25 cellular contexts compared by ENCODE assay signal in genomic region chr6:125123468-125124249, GRCh38. TPM values are rescaled to one million over a fixed set of nuclear protein-coding genes. Genes with fewer than 3 reads are reported as not detected.
DNase-seq lines count a peak whose midpoint lies in the region; ATAC-seq and TF ChIP-seq lines count a peak whose summit lies in the region.
"Had no signal": no experiment of that assay in that cellular context is flagged by ENCODE, and none has a peak within 500 bp of the region (broad histone marks: within the 10 kb centered on the region; RNA-seq: fewer than 3 reads in every experiment).

No MANE protein-coding gene starts in this region.

- H3K27me3 ChIP-seq in GM23338 (ENCODE audit: insufficient read depth) (no peaks in the 10 kb centered on the region), RWPE2 (ENCODE audit: insufficient read depth, poor library complexity, severe bottlenecking) (no peaks in the 10 kb centered on the region), MM.1S (replicated peaks; ENCODE audit: insufficient read depth, low read length) (no peaks in the 10 kb centered on the region)
- H3K27me3 ChIP-seq: ascending aorta, gastroesophageal sphincter, transverse colon had no signal

- H3K27ac ChIP-seq in GM23338 (ENCODE audit: low read depth) (no peak overlapping the region), RWPE2 (ENCODE audit: poor library complexity, severe bottlenecking) (peak overlapping the region; percentile 28), MM.1S (ENCODE audit: low read length) (no peak overlapping the region)
- H3K27ac ChIP-seq: ascending aorta, gastroesophageal sphincter, transverse colon had no signal

- no peak overlapping the region for H3K4me3 ChIP-seq in GM23338
- no peak overlapping the region for H3K4me3 ChIP-seq in RWPE2 (ENCODE audit: severe bottlenecking)
- H3K4me3 ChIP-seq in fibroblast of mammary gland (ENCODE audit: control insufficient read depth, low read depth, low read length) = no peak overlapping the region
- no peak overlapping the region for H3K4me3 ChIP-seq in MM.1S (ENCODE audit: low read length)
- H3K4me3 ChIP-seq: gastroesophageal sphincter, transverse colon had no signal

- H3K4me2 ChIP-seq in GM23338 (no peak overlapping the region), MM.1S (ENCODE audit: low read depth, low read length) (no peak overlapping the region)

- H3K4me1 ChIP-seq in GM23338 (ENCODE audit: insufficient read depth) (peaks cover 8% of the 10 kb centered on the region; the same call in 1 of the 2 replicates), RWPE2 (ENCODE audit: insufficient read depth, poor library complexity, severe bottlenecking) (peaks cover 10% of the 10 kb centered on the region), MM.1S (ENCODE audit: low read length) (no peaks in the 10 kb centered on the region)
- H3K4me1 ChIP-seq: ascending aorta, gastroesophageal sphincter, transverse colon had no signal

- H3K79me2 ChIP-seq in GM23338 (replicated peaks; ENCODE audit: insufficient read depth) (no peaks in the 10 kb centered on the region), MM.1S (ENCODE audit: low read length) (no peaks in the 10 kb centered on the region)

- H3K9me3 Mint-ChIP-seq in GM23338 = peaks cover 14% of the 10 kb centered on the region
- H3K9me3 Mint-ChIP-seq in osteocyte (ENCODE audit: unreplicated experiment) = peaks cover 3% of the 10 kb centered on the region
- H3K9me3 Mint-ChIP-seq: activated naive CD4-positive, alpha-beta T cell treated with anti-CD3 and anti-CD28 coated beads, Interleukin-2, amount 50 U/mL, for 24 hours; stimulated activated naive CD8-positive, alpha-beta T cell treated with anti-CD3 and anti-CD28 coated beads, Interleukin-15, Interleukin-2, amounts not matched to agents 100 ng/mL and 50 ng/mL, for 24 hours had no signal

- H4K20me1 ChIP-seq in GM23338 (replicated peaks; ENCODE audit: insufficient read depth) (no peaks in the 10 kb centered on the region), MM.1S (ENCODE audit: insufficient read depth, low read length) (no peaks in the 10 kb centered on the region)

- no peak overlapping the region for H3K27ac Mint-ChIP-seq in GM23338
- peak overlapping the region; percentile 56 for H3K27ac Mint-ChIP-seq in osteocyte (ENCODE audit: unreplicated experiment)
- H3K27ac Mint-ChIP-seq: activated naive CD4-positive, alpha-beta T cell treated with anti-CD3 and anti-CD28 coated beads, Interleukin-2, amount 50 U/mL, for 24 hours; IgD-negative memory B cell; stimulated activated naive CD8-positive, alpha-beta T cell treated with anti-CD3 and anti-CD28 coated beads, Interleukin-15, Interleukin-2, amounts not matched to agents 100 ng/mL and 50 ng/mL, for 24 hours had no signal

- ATAC-seq in GM23338 (no peak), RWPE2 (ENCODE audit: low read depth) (no peak)
- ATAC-seq: gastroesophageal sphincter had no signal

- peaks cover 10% of the 10 kb centered on the region; the same call in 1 of the 2 replicates for H3K9me2 ChIP-seq in GM23338 (ENCODE audit: insufficient read depth)
- H3K9me2 ChIP-seq in MM.1S (replicated peaks; ENCODE audit: insufficient read depth, low read length) = no peaks in the 10 kb centered on the region

- no peak overlapping the region for H3K9ac ChIP-seq in MM.1S (ENCODE audit: low read length)

- H3K36me3 ChIP-seq in GM23338 (ENCODE audit: insufficient read depth) = no peaks in the 10 kb centered on the region; the same call in 1 of the 2 replicates
- no peaks in the 10 kb centered on the region for H3K36me3 ChIP-seq in RWPE2 (ENCODE audit: low read depth)
- no peaks in the 10 kb centered on the region for H3K36me3 ChIP-seq in MM.1S (replicated peaks; ENCODE audit: insufficient read depth, low read length)
- H3K36me3 ChIP-seq: ascending aorta, gastroesophageal sphincter, transverse colon had no signal

- H3K4me1 Mint-ChIP-seq in GM23338 = peaks cover 24% of the 10 kb centered on the region
- peaks cover 19% of the 10 kb centered on the region for H3K4me1 Mint-ChIP-seq in osteocyte (ENCODE audit: unreplicated experiment)
- H3K4me1 Mint-ChIP-seq: activated naive CD4-positive, alpha-beta T cell treated with anti-CD3 and anti-CD28 coated beads, Interleukin-2, amount 50 U/mL, for 24 hours; IgD-negative memory B cell had no signal

- TF ChIP-seq CTCF in GM23338 (conservative IDR thresholded peaks at IDR 0.05; ENCODE audit: low read depth in 2 of 2) (no peak), RWPE2 (IDR thresholded peaks at IDR 0.05; ENCODE audit: poor library complexity, severe bottlenecking) (no peak), fibroblast of mammary gland (conservative IDR thresholded peaks at IDR 0.05; ENCODE audit: control insufficient read depth, insufficient read depth, low read depth, low read length) (no peak), osteocyte (IDR thresholded peaks at IDR 0.05) (no peak), MM.1S (IDR thresholded peaks at IDR 0.05; ENCODE audit: low read length) (no peak)

- H3K4me3 Mint-ChIP-seq in GM23338 (no peak overlapping the region; the same call in 2 of the 3 replicates), osteocyte (ENCODE audit: unreplicated experiment) (no peak overlapping the region)
- H3K4me3 Mint-ChIP-seq: activated naive CD4-positive, alpha-beta T cell treated with anti-CD3 and anti-CD28 coated beads, Interleukin-2, amount 50 U/mL, for 24 hours; IgD-negative memory B cell; stimulated activated naive CD8-positive, alpha-beta T cell treated with anti-CD3 and anti-CD28 coated beads, Interleukin-15, Interleukin-2, amounts not matched to agents 100 ng/mL and 50 ng/mL, for 24 hours had no signal

- no peaks in the 10 kb centered on the region for H3K9me3 ChIP-seq in RWPE2 (ENCODE audit: severe bottlenecking)
- H3K9me3 ChIP-seq in MM.1S (replicated peaks; ENCODE audit: insufficient read depth, low read length) = no peaks in the 10 kb centered on the region
- H3K9me3 ChIP-seq: ascending aorta, gastroesophageal sphincter, transverse colon had no signal

- H2AFZ ChIP-seq in GM23338 (peak overlapping the region; percentile 32), MM.1S (ENCODE audit: low read length) (no peak overlapping the region)

- no peak for DNase-seq in GM23338 (ENCODE audit: low spot score)
- no peak for DNase-seq in RWPE2 (ENCODE audit: low spot score)
- DNase-seq in fibroblast of mammary gland (ENCODE audit: low read depth) = peak; percentile 10
- no peak for DNase-seq in osteocyte (ENCODE audit: extremely low spot score, unreplicated experiment)
- no peak for DNase-seq in iPS-NIHi11 (ENCODE audit: low spot score)
- no peak for DNase-seq in NCI-H526 (lab: John Stamatoyannopoulos, UW)
- DNase-seq in SIG-M5 treated with dmso at 0.1 percent for 504 hours (lab: John Stamatoyannopoulos, UW; ENCODE audit: unreplicated experiment) = no peak
- DNase-seq in MM.1S = no peak
- DNase-seq: activated CD4-positive, alpha-beta T cell treated with anti-CD3 and anti-CD28 coated beads for 1 hour; C1 segment of cervical spinal cord; effector CD4-positive, alpha-beta T cell; erythroblast; GOT3; kidney; NCI-H1417 treated with DMSO at 0.1 percent for 48 hours; NCI-H510A treated with DMSO at 0.1 percent for 48 hours; Right ventricle myocardium superior; stimulated activated CD4-positive, alpha-beta T cell treated with anti-CD3 and anti-CD28 coated beads, Interleukin-12 subunit alpha, Interleukin-12 subunit beta, amount 100 ng/mL, for 4 hours; stimulated activated CD4-positive, alpha-beta T cell treated with anti-CD3 and anti-CD28 coated beads, Interleukin-4, amount 100 ng/mL, for 4 hours; transverse colon had no signal

- H3K27me3 Mint-ChIP-seq in GM23338 (ENCODE audit: insufficient read depth, low read depth, poor library complexity) (peaks cover 2% of the 10 kb centered on the region), osteocyte (ENCODE audit: unreplicated experiment) (no peaks in the 10 kb centered on the region)

- no peaks in the 10 kb centered on the region for H3F3A ChIP-seq in GM23338 (replicated peaks; ENCODE audit: low read depth)
- H3F3A ChIP-seq in MM.1S (ENCODE audit: insufficient read depth, low read length) = no peaks in the 10 kb centered on the region

- H3K36me3 Mint-ChIP-seq in GM23338 (ENCODE audit: low read depth) = peaks cover 11% of the 10 kb centered on the region
- no peaks in the 10 kb centered on the region for H3K36me3 Mint-ChIP-seq in osteocyte (ENCODE audit: unreplicated experiment)
- H3K36me3 Mint-ChIP-seq: activated naive CD4-positive, alpha-beta T cell treated with anti-CD3 and anti-CD28 coated beads, Interleukin-2, amount 50 U/mL, for 24 hours; IgD-negative memory B cell had no signal

TF ChIP-seq in GM23338, 12 proteins besides CTCF, POLR2A, EP300 and RAD21 (continues in another document):
- TF ChIP-seq POLR2AphosphoS5 (IDR thresholded peaks at IDR 0.05; ENCODE audit: low read depth) (no peak), JUNB (IDR thresholded peaks at IDR 0.05; ENCODE audit: unreplicated experiment) (no peak), ZNF114 (CRISPR knock-in tag; IDR thresholded peaks at IDR 0.05) (no peak)

RNA-seq across cellular contexts. Expression of gene TPD52L1, which starts 29.9 kb away (rescaled TPM):
- total RNA-seq in GM23338 (2014; rRNA removed; shearing (Covaris generic)) = 13.5 and 22.8 TPM in 2 replicates
- polyA plus RNA-seq in GM23338 (2016; fragmentation: Nextera tagmentation; extraction: Ambion mirVana) = 18.5 and 24.0 TPM in 2 replicates
- 7.2 and 9.9 TPM in 2 replicates for total RNA-seq in osteocyte
- polyA plus RNA-seq: IgD-negative memory B cell had no signal
